In genomic region chr2:105961599-105962146, GRCh38 we compare ENCODE assay signal across 30 cellular contexts.
DNase-seq lines count a peak whose midpoint lies in the region; ATAC-seq lines count a peak whose summit lies in the region.
"Had no signal": no experiment of that assay in that cellular context is flagged by ENCODE, and none has a peak within 500 bp of the region (broad histone marks: within the 10 kb centered on the region; RNA-seq: fewer than 3 reads in every experiment).

No MANE protein-coding gene starts in this region.

- ATAC-seq in HG02840 (IDR thresholded peaks at IDR 0.05; ENCODE audit: low FRiP score, unreplicated experiment) (no peak), HG03135 (IDR thresholded peaks at IDR 0.05; ENCODE audit: unreplicated experiment) (no peak)
- ATAC-seq: body of pancreas; CD8-positive, alpha-beta T cell; esophagus mucosa; GM12878; HCT116; lower lobe of right lung; naive thymus-derived CD8-positive, alpha-beta T cell had no signal

- DNase-seq in DMS53 treated with DMSO at 0.1 percent for 48 hours (lab: John Stamatoyannopoulos, UW; ENCODE audit: unreplicated experiment) (peak; percentile 56), NCI-H146 (lab: John Stamatoyannopoulos, UW) (peak; percentile 92), NCI-H510A treated with DMSO at 0.1 percent for 48 hours (lab: John Stamatoyannopoulos, UW) (peak; percentile 73), iPS-NIHi11 (ENCODE audit: low spot score) (peak; percentile 31), NOMO-1 (lab: John Stamatoyannopoulos, UW; ENCODE audit: unreplicated experiment in 2 of 2) (no peak), DMS 273 treated with DMSO at 0.1 percent for 48 hours (lab: John Stamatoyannopoulos, UW) (no peak)
- DNase-seq: ACHN; activated CD4-positive, alpha-beta memory T cell treated with anti-CD3 and anti-CD28 coated beads, Interleukin-2, amount 10 ng/mL, durations not matched to agents 7 days and 5 days; activated CD8-positive, alpha-beta memory T cell treated with anti-CD3 and anti-CD28 coated beads, Interleukin-2, amount 50 U/mL, for 4 hours; activated naive CD4-positive, alpha-beta T cell treated with anti-CD3 and anti-CD28 coated beads, Interleukin-2, amount 50 U/mL, for 16 hours; BE2C; body of pancreas; CD8-positive, alpha-beta T cell; IMR-90; lower lobe of right lung; naive thymus-derived CD8-positive, alpha-beta T cell; NCI-H1048; NCI-H1930; NCI-H526 treated with DMSO at 0.1 percent for 48 hours; retina; SJCRH30; small intestine; stimulated activated naive CD4-positive, alpha-beta T cell; SW 1271; upper lobe of left lung had no signal

Comparison
In these comparisons a context has a peak if more than half of its experiments do, and no peak if none do; other contexts are left out.
1. DNase-seq: peak in DMS53 treated with DMSO at 0.1 percent for 48 hours (single experiment), NCI-H146 (single experiment), NCI-H510A treated with DMSO at 0.1 percent for 48 hours (single experiment) and iPS-NIHi11 (single experiment); none in NOMO-1 (0 of 2) and DMS 273 treated with DMSO at 0.1 percent for 48 hours (single experiment).